In genomic region chr6:115782612-115783011, GRCh38 we compare ENCODE assay signal across 4 cellular contexts.
"Had no signal": no experiment of that assay in that cellular context is flagged by ENCODE, and none has a peak within 500 bp of the region (broad histone marks: within the 10 kb centered on the region; RNA-seq: fewer than 3 reads in every experiment).

No MANE protein-coding gene starts in this region.

- H3K4me3 ChIP-seq: GM23338 had no signal

- H3K4me3 Mint-ChIP-seq: GM23338, H9 had no signal

- ATAC-seq: GM23338 had no signal

- H3K9me3 Mint-ChIP-seq: GM23338, H9 had no signal

- H3K4me2 ChIP-seq: GM23338 had no signal

- DNase-seq: H9, HCEC 1CT, IMR-90 had no signal

- H3K4me1 Mint-ChIP-seq: GM23338, H9 had no signal

- H2AFZ ChIP-seq: GM23338 had no signal

- H3K27ac Mint-ChIP-seq: GM23338, H9 had no signal
